ENCODE assay signal across 14 cellular contexts in the genomic region with DNA sequence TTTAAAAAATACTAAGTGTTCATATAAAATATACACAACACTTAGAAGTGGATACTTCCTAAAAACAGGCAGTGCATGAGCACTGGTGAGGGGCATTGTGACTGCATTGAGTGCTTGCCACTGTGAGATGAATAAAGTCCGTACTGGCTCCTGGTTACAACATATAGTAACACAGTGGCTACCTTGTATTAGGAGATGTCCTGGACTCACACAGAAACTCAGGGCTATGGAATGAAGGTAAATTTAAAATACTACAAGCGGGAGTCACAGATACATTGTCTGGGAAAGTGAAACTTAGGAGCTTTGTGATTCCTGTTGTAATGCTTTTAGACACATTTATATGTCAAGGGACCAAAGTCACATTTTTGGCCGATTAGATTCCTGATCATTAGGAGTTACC. TPM values are rescaled to one million over a fixed set of nuclear protein-coding genes. Genes with fewer than 3 reads are reported as not detected.
A peak's percentile ranks its signal among the peaks of the same experiment; 100 is the strongest.
DNase-seq lines count a peak whose midpoint lies in the region; ATAC-seq, FAIRE-seq and TF ChIP-seq lines count a peak whose summit lies in the region.
"Had no signal": no experiment of that assay in that cellular context is flagged by ENCODE, and none has a peak within 500 bp of the region (broad histone marks: within the 10 kb centered on the region; RNA-seq: fewer than 3 reads in every experiment).

No MANE protein-coding gene starts in this region.

- 5% methylated on average over 3 of the region's 3 CpGs for WGBS in HepG2 (ENCODE audit: low lambda C conversion rate)
- whole genome bisulfite sequencing in right lobe of liver (ENCODE audit: insufficient coverage, low coverage, low lambda C conversion rate, missing lambda C conversion rate), result 56% methylated on average over 3 of the region's 3 CpGs

- H3K27ac Mint-ChIP-seq in activated naive CD8-positive, alpha-beta T cell treated with anti-CD3 and anti-CD28 coated beads, Interleukin-2, amount 10 ng/mL, durations not matched to agents 7 days and 5 days, result peak overlapping the region; percentile 1
- H3K27ac Mint-ChIP-seq in type B pancreatic cell, result peak overlapping the region; percentile 98

- CTCF ChIA-PET in HepG2 (lab: Yijun Ruan, JAX; ENCODE audit: low intra/inter-chr PET ratio, low total read pairs), result no interaction called here

- H3K9me3 ChIP-seq in HepG2 (ENCODE audit: low read length), result peaks cover 6% of the 10 kb centered on the region; the same call in 1 of the 2 replicates
- H3K9me3 ChIP-seq in right lobe of liver, result no peaks in the 10 kb centered on the region
- H3K9me3 ChIP-seq: BE2C, esophagus muscularis mucosa had no signal

- peaks cover 60% of the 10 kb centered on the region for H3K27me3 Mint-ChIP-seq in activated naive CD8-positive, alpha-beta T cell treated with anti-CD3 and anti-CD28 coated beads, Interleukin-2, amount 10 ng/mL, durations not matched to agents 7 days and 5 days
- peaks cover 85% of the 10 kb centered on the region for H3K27me3 Mint-ChIP-seq in type B pancreatic cell

- H3K9ac ChIP-seq in HepG2 (ENCODE audit: insufficient read depth, low read depth, low read length), result no peak overlapping the region

- no peak overlapping the region for H3K27ac ChIP-seq in HepG2 (ENCODE audit: extremely low read length, insufficient read depth, low read length)
- H3K27ac ChIP-seq in right lobe of liver, result no peak overlapping the region
- H3K27ac ChIP-seq: brain microvascular endothelial cell, esophagus muscularis mucosa had no signal

- ATAC-seq in HepG2 (peak; percentile 59), right lobe of liver (no peak), HG02973 (IDR thresholded peaks at IDR 0.05; ENCODE audit: unreplicated experiment) (no peak)
- no peak for ATAC-seq in activated naive CD8-positive, alpha-beta T cell treated with anti-CD3 and anti-CD28 coated beads, Interleukin-2, amount 10 ng/mL, durations not matched to agents 7 days and 5 days (ENCODE audit: low read depth)

- TF ChIP-seq RAD21 in HepG2 (CRISPR knock-in tag; IDR thresholded peaks at IDR 0.05), result no peak

- intact Hi-C loops in HepG2 (cut with micrococcal nuclease; ENCODE audit: unreplicated experiment) (no loop called here), right lobe of liver (cut with DNase I) (no loop called here)

- DNase-seq in HepG2 (ENCODE audit: low spot score), result no peak
- DNase-seq in right lobe of liver, result no peak
- no peak for DNase-seq in activated naive CD8-positive, alpha-beta T cell treated with anti-CD3 and anti-CD28 coated beads, Interleukin-2, amount 10 ng/mL, durations not matched to agents 7 days and 5 days
- DNase-seq in iris pigment epithelial cell (ENCODE audit: low read depth), result peak; percentile 3
- DNase-seq in type B pancreatic cell (ENCODE audit: extremely low spot score, unreplicated experiment), result no peak
- DNase-seq in GM19238 (ENCODE audit: insufficient read length, low spot score), result no peak
- no peak for DNase-seq in amniotic stem cell (lab: John Stamatoyannopoulos, UW)
- DNase-seq: activated CD4-positive, alpha-beta T cell treated with anti-CD3 and anti-CD28 coated beads, Interleukin-2, amount 50 U/mL, for 1 hour; BE2C; brain microvascular endothelial cell; NCI-H1417 treated with DMSO at 0.1 percent for 48 hours had no signal

- no peak overlapping the region for H3K4me2 ChIP-seq in HepG2 (ENCODE audit: low read depth, low read length)

- POLR2A ChIA-PET in HepG2 (lab: Yijun Ruan, JAX), result interaction anchor here (0.6 kb wide), 1 partner anchor 150 kb away, joined by 7 read pairs; no protein-coding TSS in a partner anchor
- POLR2A ChIA-PET in activated naive CD8-positive, alpha-beta T cell treated with anti-CD3 and anti-CD28 coated beads, Interleukin-2, amount 10 ng/mL, durations not matched to agents 7 days and 5 days (lab: Charles Lee), result interaction anchor here (1.1 kb wide), 1 partner anchor 151 kb away, joined by 3 read pairs; no protein-coding TSS in a partner anchor

- H4K20me1 ChIP-seq in HepG2 (ENCODE audit: insufficient read depth, low read length), result no peaks in the 10 kb centered on the region

- FAIRE-seq in HepG2 (lab: Jason Lieb, UNC), result no peak
- FAIRE-seq: G401.6 had no signal

- no peaks in the 10 kb centered on the region for H3K36me3 Mint-ChIP-seq in activated naive CD8-positive, alpha-beta T cell treated with anti-CD3 and anti-CD28 coated beads, Interleukin-2, amount 10 ng/mL, durations not matched to agents 7 days and 5 days
- H3K36me3 Mint-ChIP-seq in type B pancreatic cell, result no peaks in the 10 kb centered on the region

- no peak overlapping the region for H2AFZ ChIP-seq in HepG2 (ENCODE audit: low read length)

- no peak for TF ChIP-seq CTCF in HepG2 (CRISPR knock-in tag; IDR thresholded peaks at IDR 0.05)
- TF ChIP-seq CTCF in right lobe of liver (IDR thresholded peaks at IDR 0.05), result no peak
- TF ChIP-seq CTCF in type B pancreatic cell (conservative IDR thresholded peaks at IDR 0.05), result no peak

- no peaks in the 10 kb centered on the region for H3K79me2 ChIP-seq in HepG2 (ENCODE audit: insufficient read depth, low read length)

- H3K36me3 ChIP-seq in HepG2 (replicated peaks in 1 of 2; ENCODE audit: control insufficient read depth in 1 of 2, insufficient read depth in 2 of 2, low read length in 2 of 2) (no peaks in the 10 kb centered on the region), right lobe of liver (no peaks in the 10 kb centered on the region)
- H3K36me3 ChIP-seq: BE2C, brain microvascular endothelial cell, esophagus muscularis mucosa had no signal

- TF ChIP-seq POLR2A in HepG2 (IDR thresholded peaks at IDR 0.05; ENCODE audit: insufficient read depth in 1 of 2, low read depth in 2 of 2, low read length in 2 of 2) (no peak), right lobe of liver (IDR thresholded peaks at IDR 0.05) (no peak)

- H3K4me3 ChIP-seq in HepG2 (replicated peaks in 1 of 3; ENCODE audit: insufficient read depth in 1 of 3, low read depth in 2 of 3, low read length in 3 of 3) (no peak overlapping the region), right lobe of liver (no peak overlapping the region)

- H3K4me3 Mint-ChIP-seq in activated naive CD8-positive, alpha-beta T cell treated with anti-CD3 and anti-CD28 coated beads, Interleukin-2, amount 10 ng/mL, durations not matched to agents 7 days and 5 days, result peak overlapping the region; percentile 88
- H3K4me3 Mint-ChIP-seq in type B pancreatic cell, result peak overlapping the region; percentile 80

- in situ Hi-C loops in HepG2 (cut with HindIII; ENCODE audit: extremely low pct_ligation_motif_present, low pct_unique_long_range_greater_than_20kb), result no loop called here

- no TSS peak for BruUV-seq in HepG2 (replicated peaks; lab: Mats Ljungman, UMichigan)

- H3K4me1 ChIP-seq in HepG2 (ENCODE audit: insufficient read depth, low read length), result no peaks in the 10 kb centered on the region
- no peaks in the 10 kb centered on the region for H3K4me1 ChIP-seq in right lobe of liver
- H3K4me1 ChIP-seq: BE2C had no signal

- no peak for TF ChIP-seq EP300 in HepG2 (IDR thresholded peaks at IDR 0.05; ENCODE audit: low read depth in 2 of 2, low read length in 2 of 2)
- TF ChIP-seq EP300 in HepG2 (CRISPR knock-in tag; IDR thresholded peaks at IDR 0.05; ENCODE audit: borderline replicate concordance), result no peak

- H3K9me3 Mint-ChIP-seq in activated naive CD8-positive, alpha-beta T cell treated with anti-CD3 and anti-CD28 coated beads, Interleukin-2, amount 10 ng/mL, durations not matched to agents 7 days and 5 days, result peaks cover 9% of the 10 kb centered on the region
- no peaks in the 10 kb centered on the region for H3K9me3 Mint-ChIP-seq in type B pancreatic cell

- H3K4me1 Mint-ChIP-seq in activated naive CD8-positive, alpha-beta T cell treated with anti-CD3 and anti-CD28 coated beads, Interleukin-2, amount 10 ng/mL, durations not matched to agents 7 days and 5 days, result peaks cover 12% of the 10 kb centered on the region
- H3K4me1 Mint-ChIP-seq in type B pancreatic cell (ENCODE audit: unreplicated experiment), result no peaks in the 10 kb centered on the region

- H3K27me3 ChIP-seq in HepG2 (ENCODE audit: control insufficient read depth in 1 of 2, insufficient read depth in 2 of 2, low read length in 2 of 2) (peaks cover 0 to 13% of the 10 kb centered on the region in 2 experiments; a peak in 4 of 5 replicates), right lobe of liver (no peaks in the 10 kb centered on the region)

TF ChIP-seq in HepG2, 621 proteins besides CTCF, POLR2A, EP300 and RAD21:
- no peak for TF ChIP-seq ARID2 (CRISPR knock-in tag; IDR thresholded peaks at IDR 0.05; ENCODE audit: borderline replicate concordance)
- no peak for TF ChIP-seq ATF1 (CRISPR knock-in tag; IDR thresholded peaks at IDR 0.05)

RNA-seq across cellular contexts. Expression of a gene that starts 36.5 kb away (rescaled TPM):
- total RNA-seq in HepG2 (2016; rRNA removed; fragmentation: Illumina TruSeq; extraction: Trizol) (0.15 and 0.29 TPM in 2 replicates), right lobe of liver (1 to 10 TPM in 1 of 6 experiments, under 1 TPM in 1, not detected in 4; 0.20 to 2.0 TPM), type B pancreatic cell (ENCODE audit: low replicate concordance) (4.6 and 8.3 TPM in 2 replicates)
- 0.18 TPM in 1 of 2 replicates, not detected in the other for total RNA-seq in HepG2 (2016; cell fraction: cytosol; rRNA removed; fragmentation: Illumina TruSeq; extraction: Trizol; ENCODE audit: low read depth)
- 0.37 TPM in 1 of 2 replicates, not detected in the other for total RNA-seq in HepG2 (2016; cell fraction: insoluble cytoplasmic fraction; rRNA removed; fragmentation: Illumina TruSeq; extraction: Trizol)
- total RNA-seq in HepG2 (2016; cell fraction: membrane; rRNA removed; fragmentation: Illumina TruSeq; extraction: Trizol), result not detected in 2 replicates
- total RNA-seq in HepG2 (2016; cell fraction: nucleus; rRNA removed; fragmentation: Illumina TruSeq; extraction: Trizol), result 0.31 TPM in 1 of 2 replicates, not detected in the other
- 0.30 and 0.80 TPM in 2 replicates for polyA plus RNA-seq in HepG2 (2011; rRNA removed)
- 1.1 and 1.6 TPM in 2 replicates for polyA plus RNA-seq in HepG2 (2011; cell fraction: cytosol; rRNA removed)
- polyA plus RNA-seq in HepG2 (2011; cell fraction: nucleus; rRNA removed), result 0.26 and 0.35 TPM in 2 replicates
- 0.38 TPM in 1 of 2 replicates, not detected in the other for polyA plus RNA-seq in HepG2 (2012)
- polyA plus RNA-seq in HepG2 (2016; cell fraction: cytosol; fragmentation: Illumina TruSeq; extraction: Trizol; ENCODE audit: low read depth), result not detected in 2 replicates
- polyA plus RNA-seq in HepG2 (2016; cell fraction: insoluble cytoplasmic fraction; fragmentation: Illumina TruSeq; extraction: Trizol; ENCODE audit: low read depth), result not detected in 2 replicates
- not detected in 2 replicates for polyA plus RNA-seq in HepG2 (2016; cell fraction: membrane; fragmentation: Illumina TruSeq; extraction: Trizol; ENCODE audit: low read depth)
- polyA plus RNA-seq in HepG2 (2016; cell fraction: nucleus; fragmentation: Illumina TruSeq; extraction: Trizol; ENCODE audit: insufficient read depth, low read depth), result 0.49 TPM in 1 of 2 replicates, not detected in the other
- 0.28 TPM in 1 of 2 replicates, not detected in the other for polyA minus RNA-seq in HepG2 (2011; rRNA and poly(A)+ RNA removed; ENCODE audit: low replicate concordance)
- polyA minus RNA-seq in HepG2 (2011; cell fraction: cytosol; rRNA and poly(A)+ RNA removed), result not detected in 2 replicates
- polyA minus RNA-seq in HepG2 (2011; cell fraction: nucleus; rRNA and poly(A)+ RNA removed), result not detected in 2 replicates
- total RNA-seq in activated naive CD8-positive, alpha-beta T cell treated with anti-CD3 and anti-CD28 coated beads, Interleukin-2, amount 10 ng/mL, durations not matched to agents 7 days and 5 days, result 1 to 10 TPM; 1.6 to 2.0 TPM
- total RNA-seq: esophagus muscularis mucosa had no signal
